In genomic region chr9:13139641-13140171, GRCh38 we compare ENCODE assay signal across 10 cellular contexts.
A peak's percentile ranks its signal among the peaks of the same experiment; 100 is the strongest.
DNase-seq lines count a peak whose midpoint lies in the region; ATAC-seq, FAIRE-seq and TF ChIP-seq lines count a peak whose summit lies in the region.
"Had no signal": no experiment of that assay in that cellular context is flagged by ENCODE, and none has a peak within 500 bp of the region (broad histone marks: within the 10 kb centered on the region; RNA-seq: fewer than 3 reads in every experiment).

No MANE protein-coding gene starts in this region.

- 81% methylated on average over 2 of the region's 2 CpGs for WGBS in HUES64

- H3K27ac ChIP-seq in HUES64 (ENCODE audit: low read depth, low read length) (peak overlapping the region; percentile 54), breast epithelium (peak overlapping the region; percentile 2 to 6)
- H3K27ac ChIP-seq: cardiac muscle cell, uterus had no signal

- no peak overlapping the region for H3K4me3 Mint-ChIP-seq in stimulated activated effector memory CD8-positive, alpha-beta T cell treated with anti-CD3 and anti-CD28 coated beads, Interleukin-12 subunit alpha, Interleukin-12 subunit beta, amount 100 ng/mL, for 72 hours
- H3K4me3 Mint-ChIP-seq: T-helper 1 cell treated with Interleukin-12 subunit alpha and Interleukin-12 subunit beta and Interleukin-4 antibody, amounts not matched to agents 30 μg/mL and 1 μg/mL, for 36 hours had no signal

- peaks cover 48% of the 10 kb centered on the region for H3K4me1 ChIP-seq in HUES64 (ENCODE audit: insufficient read depth, low read length)
- H3K4me1 ChIP-seq in breast epithelium: no peaks in the 10 kb centered on the region
- H3K4me1 ChIP-seq: uterus had no signal

- no peak overlapping the region for H3K27ac Mint-ChIP-seq in stimulated activated effector memory CD8-positive, alpha-beta T cell treated with anti-CD3 and anti-CD28 coated beads, Interleukin-12 subunit alpha, Interleukin-12 subunit beta, amount 100 ng/mL, for 72 hours
- H3K27ac Mint-ChIP-seq: T-helper 1 cell treated with Interleukin-12 subunit alpha and Interleukin-12 subunit beta and Interleukin-4 antibody, amounts not matched to agents 30 μg/mL and 1 μg/mL, for 36 hours had no signal

- no peaks in the 10 kb centered on the region for H3K36me3 Mint-ChIP-seq in stimulated activated effector memory CD8-positive, alpha-beta T cell treated with anti-CD3 and anti-CD28 coated beads, Interleukin-12 subunit alpha, Interleukin-12 subunit beta, amount 100 ng/mL, for 72 hours

- no peak for ATAC-seq in stimulated activated effector memory CD8-positive, alpha-beta T cell treated with anti-CD3 and anti-CD28 coated beads, Interleukin-12 subunit alpha, Interleukin-12 subunit beta, amount 100 ng/mL, for 72 hours
- no peak for ATAC-seq in HG02852 (IDR thresholded peaks at IDR 0.05; ENCODE audit: unreplicated experiment)

- no peak for TF ChIP-seq POLR2A in breast epithelium (IDR thresholded peaks at IDR 0.05)

- no peak for FAIRE-seq in urothelium cell line (lab: Jason Lieb, UNC)

- no peak overlapping the region; the same call in 1 of the 2 replicates for H3K4me3 ChIP-seq in HUES64 (ENCODE audit: low read length)
- H3K4me3 ChIP-seq in breast epithelium: no peak overlapping the region
- H3K4me3 ChIP-seq: cardiac muscle cell, uterus had no signal

- peak overlapping the region; percentile 39; the same call in 1 of the 2 replicates for H3K9ac ChIP-seq in HUES64 (ENCODE audit: low read depth, low read length)

- H3K27me3 ChIP-seq in HUES64 (ENCODE audit: insufficient read depth, low read length): no peaks in the 10 kb centered on the region
- no peaks in the 10 kb centered on the region for H3K27me3 ChIP-seq in breast epithelium
- H3K27me3 ChIP-seq: cardiac muscle cell, uterus had no signal

- intact Hi-C loops in breast epithelium (cut with DNase I; ENCODE audit: low total_unique reads): no loop called here

- no peaks in the 10 kb centered on the region for H3K4me1 Mint-ChIP-seq in stimulated activated effector memory CD8-positive, alpha-beta T cell treated with anti-CD3 and anti-CD28 coated beads, Interleukin-12 subunit alpha, Interleukin-12 subunit beta, amount 100 ng/mL, for 72 hours

- no peak for TF ChIP-seq CTCF in breast epithelium (IDR thresholded peaks at IDR 0.05)

- peaks cover 17% of the 10 kb centered on the region for H3K9me3 Mint-ChIP-seq in stimulated activated effector memory CD8-positive, alpha-beta T cell treated with anti-CD3 and anti-CD28 coated beads, Interleukin-12 subunit alpha, Interleukin-12 subunit beta, amount 100 ng/mL, for 72 hours
- H3K9me3 Mint-ChIP-seq: T-helper 1 cell treated with Interleukin-12 subunit alpha and Interleukin-12 subunit beta and Interleukin-4 antibody, amounts not matched to agents 30 μg/mL and 1 μg/mL, for 36 hours had no signal

- H3K36me3 ChIP-seq in HUES64 (ENCODE audit: insufficient read depth, low read length) (peaks cover 50% of the 10 kb centered on the region), breast epithelium (no peaks in the 10 kb centered on the region)
- H3K36me3 ChIP-seq: uterus had no signal

- no peaks in the 10 kb centered on the region for H3K9me3 ChIP-seq in HUES64 (ENCODE audit: insufficient read depth, low read depth, low read length)
- H3K9me3 ChIP-seq in breast epithelium: no peaks in the 10 kb centered on the region
- H3K9me3 ChIP-seq: uterus had no signal

- DNase-seq in breast epithelium (ENCODE audit: low spot score in 2 of 2) (no peak), kidney tubule cell (ENCODE audit: low spot score) (peak; percentile 83), urothelium cell line (ENCODE audit: low spot score) (peak; percentile 56), NCI-H510A treated with DMSO at 0.1 percent for 48 hours (lab: John Stamatoyannopoulos, UW) (no peak)
- DNase-seq in stimulated activated effector memory CD8-positive, alpha-beta T cell treated with anti-CD3 and anti-CD28 coated beads, Interleukin-12 subunit alpha, Interleukin-12 subunit beta, amount 100 ng/mL, for 72 hours (ENCODE audit: low spot score in 2 of 2): no peak
- DNase-seq: uterus had no signal

Comparison
In these comparisons a context has a peak if more than half of its experiments do, and no peak if none do; other contexts are left out.
1. DNase-seq: peak in kidney tubule cell (single experiment) and urothelium cell line (single experiment); none in breast epithelium (0 of 2), stimulated activated effector memory CD8-positive, alpha-beta T cell treated with anti-CD3 and anti-CD28 coated beads, Interleukin-12 subunit alpha, Interleukin-12 subunit beta, amount 100 ng/mL, for 72 hours (0 of 2) and NCI-H510A treated with DMSO at 0.1 percent for 48 hours (single experiment).